8 cellular contexts compared by ENCODE assay signal in the genomic region with DNA sequence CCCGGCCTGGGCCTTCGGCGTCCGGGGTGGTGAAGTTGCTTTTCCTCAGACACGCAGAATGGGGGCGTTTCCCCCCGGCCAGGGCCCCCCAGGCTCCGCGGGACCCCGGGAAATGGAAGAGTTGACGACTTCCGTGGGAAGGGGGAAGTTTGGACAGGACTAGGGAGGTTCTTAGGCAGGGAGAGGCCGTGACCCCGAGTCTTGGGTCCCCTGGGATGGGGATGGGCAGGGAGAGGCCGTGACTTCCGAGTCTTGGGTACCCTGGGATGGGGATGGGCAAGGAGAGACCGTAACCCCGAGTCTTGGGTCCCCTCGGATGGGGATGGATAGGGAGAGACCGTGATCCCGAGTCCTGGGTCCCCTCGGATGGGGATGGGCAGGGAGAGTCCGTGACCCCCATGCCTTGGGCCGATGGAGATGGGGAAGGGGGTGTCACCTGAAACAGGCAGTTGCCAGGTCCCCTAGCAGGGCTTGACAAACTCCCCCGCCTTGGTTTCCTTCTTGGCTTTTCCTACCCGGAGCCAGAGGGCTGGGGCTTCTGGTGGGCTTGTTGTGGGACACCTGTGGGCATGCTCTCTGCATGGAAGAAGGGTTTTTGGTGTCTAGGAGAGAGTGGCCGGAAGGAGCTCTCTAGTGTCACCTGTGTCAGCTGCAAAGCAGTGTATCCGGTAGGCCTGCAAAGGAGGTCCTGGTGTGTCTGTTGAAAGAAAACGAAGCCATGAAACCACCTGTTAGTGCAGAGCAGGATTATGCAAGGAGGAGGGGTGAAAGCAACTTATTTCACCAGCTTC.
A peak's percentile ranks its signal among the peaks of the same experiment; 100 is the strongest.
DNase-seq lines count a peak whose midpoint lies in the region; ATAC-seq lines count a peak whose summit lies in the region.

No MANE protein-coding gene starts in this region.

- peaks cover 10% of the 10 kb centered on the region for H3K36me3 ChIP-seq in muscle layer of colon (ENCODE audit: insufficient read depth, low read length)

- H3K27me3 ChIP-seq in muscle layer of colon (ENCODE audit: control insufficient read depth in 1 of 2, insufficient read depth in 2 of 2, low read length in 2 of 2), result no peaks in the 10 kb centered on the region

- peak overlapping the region; percentile 91 to 96 for H3K4me3 Mint-ChIP-seq in stimulated activated naive CD8-positive, alpha-beta T cell treated with anti-CD3 and anti-CD28 coated beads, Interleukin-15, amount 100 ng/mL, for 72 hours

- H3K9me3 Mint-ChIP-seq in stimulated activated naive CD8-positive, alpha-beta T cell treated with anti-CD3 and anti-CD28 coated beads, Interleukin-15, amount 100 ng/mL, for 72 hours, result no peaks in the 10 kb centered on the region

- peak overlapping the region; percentile 59 for H3K27ac ChIP-seq in muscle layer of colon (ENCODE audit: low read depth, low read length)

- H3K9me3 ChIP-seq in muscle layer of colon (ENCODE audit: low read length), result no peaks in the 10 kb centered on the region

- peaks cover 10% of the 10 kb centered on the region for H3K4me1 Mint-ChIP-seq in stimulated activated naive CD8-positive, alpha-beta T cell treated with anti-CD3 and anti-CD28 coated beads, Interleukin-15, amount 100 ng/mL, for 72 hours

- peak overlapping the region; percentile 96 to 99 for H3K4me3 ChIP-seq in muscle layer of colon (ENCODE audit: low read depth in 1 of 2, low read length in 2 of 2)

- H3K27ac Mint-ChIP-seq in stimulated activated naive CD8-positive, alpha-beta T cell treated with anti-CD3 and anti-CD28 coated beads, Interleukin-15, amount 100 ng/mL, for 72 hours, result peak overlapping the region; percentile 98 to 99

- H3K9ac ChIP-seq in muscle layer of colon (ENCODE audit: low read length), result peak overlapping the region; percentile 100

- DNase-seq in NCI-H1417 (lab: John Stamatoyannopoulos, UW) (peak in 2 of 3 experiments; percentile 43 to 66), NCI-H1417 treated with DMSO at 0.1 percent for 48 hours (lab: John Stamatoyannopoulos, UW) (no peak), NCI-H146 treated with DMSO at 0.1 percent for 48 hours (lab: John Stamatoyannopoulos, UW; ENCODE audit: unreplicated experiment) (peak; percentile 14)
- peak; percentile 32 to 60 for DNase-seq in activated CD4-positive, alpha-beta T cell treated with anti-CD3 and anti-CD28 coated beads, Interleukin-2, amount 50 U/mL, for 24 hours (ENCODE audit: low read depth in 1 of 2, low spot score in 1 of 2)
- DNase-seq in effector CD4-positive, alpha-beta T cell, result peak; percentile 57
- peak; percentile 67 to 81 for DNase-seq in stimulated activated naive CD8-positive, alpha-beta T cell treated with anti-CD3 and anti-CD28 coated beads, Interleukin-15, amount 100 ng/mL, for 72 hours

- peak; percentile 64 for ATAC-seq in HG02588 (IDR thresholded peaks at IDR 0.05; ENCODE audit: unreplicated experiment)
- peak; percentile 92 for ATAC-seq in stimulated activated naive CD8-positive, alpha-beta T cell treated with anti-CD3 and anti-CD28 coated beads, Interleukin-15, amount 100 ng/mL, for 72 hours

- peaks cover 14% of the 10 kb centered on the region for H3K27me3 Mint-ChIP-seq in stimulated activated naive CD8-positive, alpha-beta T cell treated with anti-CD3 and anti-CD28 coated beads, Interleukin-15, amount 100 ng/mL, for 72 hours

- peaks cover 13% of the 10 kb centered on the region for H3K4me1 ChIP-seq in muscle layer of colon (ENCODE audit: insufficient read depth, low read length)
